In the genomic region with DNA sequence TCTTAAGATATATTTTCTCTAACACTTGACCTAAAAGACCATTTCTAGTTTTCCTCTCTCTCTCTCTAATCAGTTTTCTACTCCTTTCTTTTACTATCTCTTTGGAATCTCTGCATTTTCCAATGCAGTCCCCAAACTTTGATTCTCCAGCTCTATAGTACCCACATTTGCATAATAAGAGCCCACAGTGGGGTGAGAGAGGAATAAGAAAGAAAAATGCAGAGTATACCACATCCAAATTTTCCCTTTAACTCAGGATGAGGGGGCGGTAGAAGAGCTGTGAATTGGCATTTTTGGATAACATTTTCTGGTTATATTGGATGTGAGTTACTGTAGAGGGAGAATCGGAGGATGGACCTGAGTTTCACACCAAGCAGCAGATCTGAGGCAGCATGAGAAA, we compare ENCODE assay signal across 25 cellular contexts.
"Had no signal": no experiment of that assay in that cellular context is flagged by ENCODE, and none has a peak within 500 bp of the region (broad histone marks: within the 10 kb centered on the region; RNA-seq: fewer than 3 reads in every experiment).

No MANE protein-coding gene starts in this region.

- H3K4me3 Mint-ChIP-seq: immature natural killer cell; naive thymus-derived CD4-positive, alpha-beta T cell; nephron; neural progenitor cell; stimulated activated naive CD8-positive, alpha-beta T cell treated with anti-CD3 and anti-CD28 coated beads, Interleukin-15, amount 100 ng/mL, for 72 hours had no signal

- H3K9ac ChIP-seq: neural progenitor cell had no signal

- H3K4me3 ChIP-seq: left lung, neural progenitor cell, prostate gland, right atrium auricular region, smooth muscle cell, suprapubic skin, transverse colon, upper lobe of right lung, uterus had no signal

- H3K9me3 ChIP-seq: prostate gland, suprapubic skin, upper lobe of right lung, uterus had no signal

- ATAC-seq: left lung; naive thymus-derived CD4-positive, alpha-beta T cell; sciatic nerve; stimulated activated naive CD8-positive, alpha-beta T cell treated with anti-CD3 and anti-CD28 coated beads, Interleukin-15, amount 100 ng/mL, for 72 hours; upper lobe of right lung had no signal

- H3K4me1 ChIP-seq: left lung, neural progenitor cell, prostate gland, right atrium auricular region, suprapubic skin, transverse colon, upper lobe of right lung, uterus had no signal

- H2AFZ ChIP-seq: neural progenitor cell had no signal

- DNase-seq: cortex of kidney; hypothalamus; immature natural killer cell; islet precursor cell; left lung; mammary epithelial cell; mesendoderm; midbrain; naive thymus-derived CD4-positive, alpha-beta T cell; stimulated activated CD4-positive, alpha-beta T cell treated with anti-CD3 and anti-CD28 coated beads, Interleukin-12 subunit alpha, Interleukin-12 subunit beta, amount 100 ng/mL, for 4 hours; stimulated activated CD4-positive, alpha-beta T cell treated with anti-CD3 and anti-CD28 coated beads, Interleukin-1b, Interleukin-23, amount 100 ng/mL, for 48 hours; stimulated activated CD4-positive, alpha-beta T cell treated with anti-CD3 and anti-CD28 coated beads, Interleukin-4, amount 100 ng/mL, for 1 hour; stimulated activated CD8-positive, alpha-beta memory T cell treated with anti-CD3 and anti-CD28 coated beads, Interleukin-4, amount 100 ng/mL, for 48 hours; stimulated activated naive CD4-positive, alpha-beta T cell; stimulated activated naive CD8-positive, alpha-beta T cell treated with anti-CD3 and anti-CD28 coated beads, Interleukin-15, amount 100 ng/mL, for 72 hours; transverse colon; upper lobe of right lung; uterus had no signal

- H3K4me1 Mint-ChIP-seq: immature natural killer cell; naive thymus-derived CD4-positive, alpha-beta T cell; nephron; neural progenitor cell; stimulated activated naive CD8-positive, alpha-beta T cell treated with anti-CD3 and anti-CD28 coated beads, Interleukin-15, amount 100 ng/mL, for 72 hours had no signal

- H3K4me2 ChIP-seq: neural progenitor cell, smooth muscle cell had no signal

- H3K27me3 ChIP-seq: left lung, neural progenitor cell, right atrium auricular region, suprapubic skin, transverse colon, upper lobe of right lung, uterus had no signal

- H3K36me3 Mint-ChIP-seq: immature natural killer cell, neural progenitor cell had no signal

- H3K36me3 ChIP-seq: left lung, neural progenitor cell, prostate gland, right atrium auricular region, suprapubic skin, transverse colon, upper lobe of right lung, uterus had no signal

- H3K27ac Mint-ChIP-seq: immature natural killer cell; naive thymus-derived CD4-positive, alpha-beta T cell; nephron; neural progenitor cell; stimulated activated naive CD8-positive, alpha-beta T cell treated with anti-CD3 and anti-CD28 coated beads, Interleukin-15, amount 100 ng/mL, for 72 hours had no signal

- H3K27ac ChIP-seq: left lung, neural progenitor cell, prostate gland, right atrium auricular region, suprapubic skin, transverse colon, upper lobe of right lung, uterus had no signal
